5 cellular contexts compared by ENCODE assay signal in the genomic region with DNA sequence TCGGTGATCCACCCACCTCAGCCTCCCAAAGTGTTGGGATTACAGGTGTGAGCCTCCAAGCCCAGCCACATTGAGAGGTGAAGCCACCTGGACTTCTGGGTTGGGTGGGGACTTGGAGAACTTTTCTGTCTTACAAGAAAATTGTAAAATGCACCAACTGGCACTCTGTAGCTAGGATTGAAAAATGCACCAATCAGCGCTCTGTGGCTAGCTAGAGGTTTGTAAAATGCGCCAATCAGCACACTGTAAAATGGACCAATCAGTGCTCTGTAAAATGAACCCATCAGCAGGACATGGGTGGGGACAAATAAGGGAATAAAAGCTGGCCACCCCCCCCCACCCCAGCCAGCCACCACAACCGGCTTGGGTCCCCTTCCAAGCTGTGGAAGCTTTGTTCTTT. TPM values are rescaled to one million over a fixed set of nuclear protein-coding genes. Genes with fewer than 3 reads are reported as not detected.
"Had no signal": no experiment of that assay in that cellular context is flagged by ENCODE, and none has a peak within 500 bp of the region (broad histone marks: within the 10 kb centered on the region; RNA-seq: fewer than 3 reads in every experiment).

No MANE protein-coding gene starts in this region.

RNA-seq across cellular contexts. Expression of gene HEYL, which starts 35.8 kb away (rescaled TPM):
- total RNA-seq: lung microvascular endothelial cell, mammary epithelial cell, mononuclear cell had no signal
- polyA plus RNA-seq: immature natural killer cell, keratinocyte had no signal
